ENCODE assay signal across 9 cellular contexts in genomic region chr2:44974064-44974715, GRCh38. TPM values are rescaled to one million over a fixed set of nuclear protein-coding genes. Genes with fewer than 3 reads are reported as not detected.
DNase-seq lines count a peak whose midpoint lies in the region; ATAC-seq and TF ChIP-seq lines count a peak whose summit lies in the region.
"Had no signal": no experiment of that assay in that cellular context is flagged by ENCODE, and none has a peak within 500 bp of the region (broad histone marks: within the 10 kb centered on the region; RNA-seq: fewer than 3 reads in every experiment).

No MANE protein-coding gene starts in this region.

- H3K9me3 ChIP-seq in PC-3 (ENCODE audit: low read length) = no peaks in the 10 kb centered on the region

- H3K9ac ChIP-seq in PC-3 (ENCODE audit: low read length) = no peak overlapping the region

- TF ChIP-seq CTCF in PC-3 (conservative IDR thresholded peaks at IDR 0.05; ENCODE audit: low read depth, low read length) (peak; percentile 91), foreskin fibroblast (IDR thresholded peaks at IDR 0.05; ENCODE audit: low read depth, low read length) (peak; percentile 60)

- in situ Hi-C loops in KBM-7 (cut with MboI; ENCODE audit: low pct_unique_long_range_greater_than_20kb, low sequenced_read_pairs) = no loop called here

- H3K27me3 ChIP-seq in PC-3 (ENCODE audit: low read length) = no peaks in the 10 kb centered on the region

- no peaks in the 10 kb centered on the region for H4K20me1 ChIP-seq in PC-3 (ENCODE audit: low read length)

- H3K27ac ChIP-seq in PC-3 (ENCODE audit: low read length) = no peak overlapping the region

- no TSS peak for BruUV-seq in PC-3 (replicated peaks; lab: Mats Ljungman, UMichigan)

- ATAC-seq in PC-3 = peak; percentile 83
- ATAC-seq in GM18873 (IDR thresholded peaks at IDR 0.05; ENCODE audit: low FRiP score, unreplicated experiment) = no peak
- no peak for ATAC-seq in GM21423 (IDR thresholded peaks at IDR 0.05; ENCODE audit: unreplicated experiment)

- CTCF ChIA-PET in PC-3 (lab: Charles Lee) = no interaction called here

- H3F3A ChIP-seq in PC-3 (ENCODE audit: low read length, unreplicated experiment) = no peaks in the 10 kb centered on the region

- peak; percentile 66 for DNase-seq in DMS53 treated with DMSO at 0.1 percent for 48 hours (lab: John Stamatoyannopoulos, UW; ENCODE audit: unreplicated experiment)
- DNase-seq in KBM-7 = peak; percentile 75
- peak; percentile 90 for DNase-seq in PC-3
- DNase-seq in foreskin fibroblast = peak in 1 of 2 donors; percentile 82
- no peak for DNase-seq in stimulated activated CD4-positive, alpha-beta T cell treated with anti-CD3 and anti-CD28 coated beads, Interleukin-2, amount 100 ng/mL, for 48 hours
- DNase-seq in activated gamma-delta T cell (lab: John Stamatoyannopoulos, UW) = no peak

- no peaks in the 10 kb centered on the region for H3K9me2 ChIP-seq in PC-3 (replicated peaks; ENCODE audit: low read length)

- POLR2A ChIA-PET in PC-3 (lab: Charles Lee; ENCODE audit: unreplicated experiment) = no interaction called here

- H3K79me2 ChIP-seq in PC-3 (ENCODE audit: low read length) = no peaks in the 10 kb centered on the region

- no peak overlapping the region for H2AFZ ChIP-seq in PC-3 (ENCODE audit: low read length)

- 0 out of 2 replicates have a peak, but pooled peaks cover 3% of the 10 kb centered on the region for H3K4me1 ChIP-seq in PC-3 (ENCODE audit: insufficient read depth, low read length)

- no peak overlapping the region for H3K4me3 ChIP-seq in PC-3 (ENCODE audit: low read length)
- H3K4me3 ChIP-seq in foreskin fibroblast (ENCODE audit: low read depth in 1 of 2, low read length in 2 of 2) = no peak overlapping the region
- H3K4me3 ChIP-seq: lung had no signal

- intact Hi-C loops in PC-3 (cut with micrococcal nuclease) = no loop called here

- H3K4me2 ChIP-seq in PC-3 (ENCODE audit: low read length) = no peak overlapping the region

- H3K36me3 ChIP-seq in PC-3 (ENCODE audit: low read depth, low read length) = no peaks in the 10 kb centered on the region

RNA-seq across cellular contexts. Expression of gene SIX3, which starts 32.7 kb away (rescaled TPM):
- total RNA-seq in PC-3 (2014; rRNA removed) = 0.07 TPM in 1 of 2 replicates, not detected in the other

RNA-seq across cellular contexts. Expression of gene SIX2, which starts 35.1 kb away (rescaled TPM):
- 26.8 and 27.9 TPM in 2 replicates for total RNA-seq in PC-3 (2014; rRNA removed)

Comparison
In these comparisons a context has a peak if more than half of its experiments do, and no peak if none do; other contexts are left out.
1. DNase-seq: peak in DMS53 treated with DMSO at 0.1 percent for 48 hours (single experiment), KBM-7 (single experiment) and PC-3 (single experiment); none in stimulated activated CD4-positive, alpha-beta T cell treated with anti-CD3 and anti-CD28 coated beads, Interleukin-2, amount 100 ng/mL, for 48 hours (0 of 2) and activated gamma-delta T cell (single experiment).